ENCODE assay signal across 23 cellular contexts in the genomic region with DNA sequence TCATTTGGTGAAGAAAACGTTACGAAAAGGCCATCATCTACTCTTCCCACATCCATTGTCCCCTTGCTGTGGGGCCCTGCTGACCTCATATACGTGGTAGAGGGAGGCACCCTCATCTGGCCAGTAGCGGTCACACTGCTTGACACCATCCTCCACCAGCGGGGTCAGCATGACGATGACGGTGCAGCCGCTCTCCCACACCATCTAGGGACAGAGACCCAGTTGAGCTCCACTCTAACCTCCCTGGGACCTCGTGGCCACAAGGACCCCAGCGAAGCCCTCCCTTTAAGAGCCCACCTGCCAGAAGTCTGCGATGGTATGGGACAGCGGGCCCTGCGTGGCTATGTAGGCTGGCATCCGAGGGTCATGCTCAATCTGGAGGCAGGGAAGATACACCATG. TPM values are rescaled to one million over a fixed set of nuclear protein-coding genes. Genes with fewer than 3 reads are reported as not detected.
DNase-seq lines count a peak whose midpoint lies in the region; ATAC-seq, FAIRE-seq and TF ChIP-seq lines count a peak whose summit lies in the region.
"Had no signal": no experiment of that assay in that cellular context is flagged by ENCODE, and none has a peak within 500 bp of the region (broad histone marks: within the 10 kb centered on the region; RNA-seq: fewer than 3 reads in every experiment).

No MANE protein-coding gene starts in this region.

- no peaks in the 10 kb centered on the region for H3K9me3 Mint-ChIP-seq in neural progenitor cell

- no peak overlapping the region for H3K27ac ChIP-seq in DND-41 (ENCODE audit: low read length)
- no peak overlapping the region; the same call in 2 of the 3 replicates for H3K27ac ChIP-seq in K562 (ENCODE audit: extremely low read depth, low read depth, low read length)
- H3K27ac ChIP-seq in neural progenitor cell = no peak overlapping the region
- no peak overlapping the region for H3K27ac ChIP-seq in thyroid gland
- H3K27ac ChIP-seq: BLaER1, GM23248 had no signal

- peak; percentile 59 for DNase-seq in activated effector memory CD4-positive, alpha-beta T cell treated with anti-CD3 and anti-CD28 coated beads, Interleukin-2, amount 50 U/mL, for 16 hours
- DNase-seq in activated effector memory CD4-positive, alpha-beta T cell treated with Interleukin-2 at 50 U/mL for 16 hours = no peak
- peak; percentile 2 for DNase-seq in DND-41
- DNase-seq in K562 (ENCODE audit: extremely low read depth in 1 of 4, low spot score in 3 of 4) = peak; percentile 48 to 71 (median 60)
- peak; percentile 78 for DNase-seq in mesenteric fat pad (ENCODE audit: low spot score)
- no peak for DNase-seq in neural progenitor cell (ENCODE audit: low spot score)
- no peak for DNase-seq in thyroid gland
- no peak for DNase-seq in SK-N-DZ (ENCODE audit: low spot score)
- DNase-seq: Calu3; CD4-positive, alpha-beta memory T cell; EL; GM23248; KBM-7; NCI-H1105 treated with DMSO at 0.1 percent for 48 hours; NCI-H1694 treated with DMSO at 0.1 percent for 48 hours; NCI-H2227 treated with DMSO at 0.1 percent for 48 hours; NCI-H524; PC-3; SHP77 treated with DMSO at 0.1 percent for 48 hours had no signal

- ATAC-seq in DND-41 (ENCODE audit: insufficient read depth, low read depth) (no peak), K562 (peak; percentile 66)
- ATAC-seq: GM12878, PC-3 had no signal

- WGBS in K562 (ENCODE audit: insufficient coverage, low coverage, missing lambda C conversion rate) = 53% methylated on average over 11 of the region's 14 CpGs
- 87 to 91% methylated on average over 14 of the region's 14 CpGs for WGBS in thyroid gland, 2 donors

- BruUV-seq in K562 (replicated peaks; lab: Mats Ljungman, UMichigan) = no TSS peak

- no peaks in the 10 kb centered on the region for H3K9me1 ChIP-seq in K562 (ENCODE audit: control insufficient read depth, insufficient read depth, low read length)

- H4K20me1 ChIP-seq in DND-41 (ENCODE audit: insufficient read depth, low read length) = no peaks in the 10 kb centered on the region
- no peaks in the 10 kb centered on the region for H4K20me1 ChIP-seq in K562 (replicated peaks; ENCODE audit: control insufficient read depth, insufficient read depth, low read length)
- H4K20me1 ChIP-seq in neural progenitor cell (ENCODE audit: low read depth) = no peaks in the 10 kb centered on the region
- H4K20me1 ChIP-seq: BLaER1 had no signal

- no peak for TF ChIP-seq EP300 in K562 (IDR thresholded peaks at IDR 0.05; ENCODE audit: low read length)

- peaks cover 6% of the 10 kb centered on the region for H3F3A ChIP-seq in neural progenitor cell (ENCODE audit: low read depth)

- peaks cover 37% of the 10 kb centered on the region for H3K4me1 Mint-ChIP-seq in neural progenitor cell

- H3K79me2 ChIP-seq in DND-41 (ENCODE audit: insufficient read depth, low read length) (no peaks in the 10 kb centered on the region), K562 (ENCODE audit: control insufficient read depth, insufficient read depth, low read length) (no peaks in the 10 kb centered on the region), neural progenitor cell (ENCODE audit: low read depth) (no peaks in the 10 kb centered on the region)

- H3K27me3 Mint-ChIP-seq in neural progenitor cell (ENCODE audit: insufficient read depth, low read depth) = peaks cover 7% of the 10 kb centered on the region

- H3K27me3 ChIP-seq in DND-41 (ENCODE audit: insufficient read depth, low read length, poor library complexity) = peaks cover 29% of the 10 kb centered on the region
- peaks cover 8 to 18% of the 10 kb centered on the region in 2 experiments for H3K27me3 ChIP-seq in K562 (ENCODE audit: control insufficient read depth in 2 of 2, insufficient read depth in 2 of 2, low read length in 2 of 2)
- peaks cover 47% of the 10 kb centered on the region for H3K27me3 ChIP-seq in neural progenitor cell
- no peaks in the 10 kb centered on the region for H3K27me3 ChIP-seq in thyroid gland

- H3K4me3 ChIP-seq in DND-41 (ENCODE audit: low read depth in 1 of 2, low read length in 2 of 2) (no peak overlapping the region), K562 (no peak overlapping the region), neural progenitor cell (no peak overlapping the region), thyroid gland (replicated peaks in 1 of 3) (no peak overlapping the region)
- H3K4me3 ChIP-seq: BLaER1, GM12878, GM23248 had no signal

- peaks cover 18% of the 10 kb centered on the region for H3K4me1 ChIP-seq in DND-41 (ENCODE audit: insufficient read depth, low read length)
- H3K4me1 ChIP-seq in K562 (replicated peaks in 1 of 2; ENCODE audit: control insufficient read depth in 2 of 2, insufficient read depth in 2 of 2, low read length in 2 of 2) = peaks cover 22 to 44% of the 10 kb centered on the region in 2 experiments; a peak in 4 of 5 replicates
- peaks cover 25% of the 10 kb centered on the region for H3K4me1 ChIP-seq in neural progenitor cell
- H3K4me1 ChIP-seq in thyroid gland = peaks cover 4 to 10% of the 10 kb centered on the region in 2 donors

- in situ Hi-C loops in K562 (cut with MboI) = no loop called here

- FAIRE-seq in K562 (lab: Jason Lieb, UNC) = peak; percentile 94
- FAIRE-seq: A204.1, GM12878, GM19239 had no signal

- no peak overlapping the region for H3K4me3 Mint-ChIP-seq in neural progenitor cell

- no peak overlapping the region for H3K27ac Mint-ChIP-seq in neural progenitor cell

- TF ChIP-seq POLR2A in K562 (conservative IDR thresholded peaks at IDR 0.05) (no peak), thyroid gland (IDR thresholded peaks at IDR 0.05) (no peak)

- CTCF ChIA-PET in K562 (lab: Yijun Ruan, JAX; ENCODE audit: low intra/inter-chr PET ratio) = interaction anchor here (2.0 to 4.2 kb wide), 2 partner anchors 17 to 137 kb away, joined by 8 to 28 read pairs; a partner anchor contains a TSS

- H3K9me3 ChIP-seq in DND-41 (ENCODE audit: insufficient read depth, low read length, severe bottlenecking) (no peaks in the 10 kb centered on the region), K562 (replicated peaks; ENCODE audit: control insufficient read depth, insufficient read depth, low read depth, low read length) (no peaks in the 10 kb centered on the region), neural progenitor cell (ENCODE audit: low read depth) (no peaks in the 10 kb centered on the region), thyroid gland (no peaks in the 10 kb centered on the region)
- H3K9me3 ChIP-seq: BLaER1 had no signal

- no peak overlapping the region for H2AFZ ChIP-seq in DND-41 (ENCODE audit: low read depth, low read length)
- peak overlapping the region; percentile 94 for H2AFZ ChIP-seq in K562 (ENCODE audit: low read depth, low read length)
- H2AFZ ChIP-seq in neural progenitor cell (replicated peaks) = no peak overlapping the region
- H2AFZ ChIP-seq: GM23248 had no signal

- no peaks in the 10 kb centered on the region for H3K36me3 ChIP-seq in DND-41 (ENCODE audit: insufficient read depth, low read length)
- no peaks in the 10 kb centered on the region for H3K36me3 ChIP-seq in K562 (ENCODE audit: control insufficient read depth, insufficient read depth, low read length)
- H3K36me3 ChIP-seq in neural progenitor cell = no peaks in the 10 kb centered on the region
- no peaks in the 10 kb centered on the region for H3K36me3 ChIP-seq in thyroid gland
- H3K36me3 ChIP-seq: BLaER1 had no signal

- H3K4me2 ChIP-seq in DND-41 (ENCODE audit: insufficient read depth, low read length) (no peak overlapping the region), K562 (ENCODE audit: insufficient read depth, low read length) (peak overlapping the region; percentile 72; the same call in 1 of the 2 replicates), neural progenitor cell (no peak overlapping the region)

- peak in 1 of 2 experiments; percentile 25; a peak in 2 of 4 replicates for TF ChIP-seq RAD21 in K562 (CRISPR knock-in tag; conservative IDR thresholded peaks at IDR 0.05 in 1 of 2, IDR thresholded peaks at IDR 0.05 in 1 of 2)

- POLR2A ChIA-PET in K562 (lab: Yijun Ruan, JAX) = interaction anchor here (0.7 to 1.4 kb wide), 3 partner anchors 15 to 45 kb away, joined by 3 to 6 read pairs (median 3); no protein-coding TSS in a partner anchor

- no peak for TF ChIP-seq CTCF in DND-41 (IDR thresholded peaks at IDR 0.05; ENCODE audit: borderline replicate concordance, extremely low read depth, low read length, poor library complexity, severe bottlenecking)
- peak; percentile 13 to 50 (median 19); a peak in 4 of 6 replicates for TF ChIP-seq CTCF in K562 (IDR thresholded peaks at IDR 0.05 in 2 of 3, conservative IDR thresholded peaks at IDR 0.05 in 1 of 3; ENCODE audit: insufficient read depth in 2 of 3, low read depth in 1 of 3, low read length in 3 of 3)
- no peak for TF ChIP-seq CTCF in neural progenitor cell (IDR thresholded peaks at IDR 0.05)
- no peak for TF ChIP-seq CTCF in thyroid gland (IDR thresholded peaks at IDR 0.05)

- H3K36me3 Mint-ChIP-seq in neural progenitor cell = no peaks in the 10 kb centered on the region
- H3K36me3 Mint-ChIP-seq: CD4-positive, alpha-beta memory T cell had no signal

- intact Hi-C loops in K562 (cut with micrococcal nuclease) (loop anchor here (5.0 kb wide), 2 partner anchors 56 to 69 kb away; a partner anchor contains a TSS), thyroid gland (cut with DNase I) (loop anchor here (5.0 kb wide), 2 partner anchors 139 to 239 kb away; no protein-coding TSS in a partner anchor)

- H3K9ac ChIP-seq in DND-41 (ENCODE audit: low read depth, low read length) = no peak overlapping the region
- peak overlapping the region in 1 of 2 experiments; percentile 79; a peak in 3 of 4 replicates for H3K9ac ChIP-seq in K562 (ENCODE audit: insufficient read depth in 1 of 2, low read depth in 2 of 2, low read length in 2 of 2)
- H3K9ac ChIP-seq in neural progenitor cell = no peak overlapping the region
- H3K9ac ChIP-seq: BLaER1, GM23248 had no signal

RNA-seq across cellular contexts. Expression of a gene that starts 13.1 kb away (rescaled TPM):
- 7.3 and 20.4 TPM in 2 replicates for total RNA-seq in K562 (2011; cell fraction: chromatin; rRNA removed; ENCODE audit: low replicate concordance)
- 5.5 and 20.2 TPM in 2 replicates for total RNA-seq in K562 (2011; cell fraction: nucleolus; rRNA removed)
- total RNA-seq in K562 (2011; cell fraction: nucleoplasm; rRNA removed) = 6.1 and 11.5 TPM in 2 replicates
- total RNA-seq in K562 (2014; rRNA removed) (0.45 and 0.53 TPM in 2 replicates), K562 (2014; rRNA removed; fragmentation: Illumina TruSeq; extraction: Trizol) (0.03 and 0.25 TPM in 2 replicates), K562 (2015; rRNA removed; fragmentation: Illumina TruSeq; extraction: Trizol) (0.23 and 0.40 TPM in 2 replicates), K562 (2021) (0.67 and 0.71 TPM in 2 replicates), mesenteric fat pad (not detected), neural progenitor cell (ENCODE audit: low replicate concordance) (0.60 and 4.2 TPM in 2 replicates), thyroid gland (1 to 10 TPM in 3 of 4 donors, not detected in 1; 1.9 to 4.6 (median 4.4) TPM)
- polyA plus RNA-seq in K562 (2011; rRNA removed) (1.2 and 2.4 TPM in 2 replicates), K562 (2014; fragmentation: Illumina TruSeq; extraction: Trizol) (0.30 and 0.93 TPM in 2 replicates), K562 (2014; fragmentation: Nextera tagmentation; extraction: Ambion mirVana) (under 1 TPM in 1 of 2 experiments, not detected in 1; 0.15 TPM), K562 (2014; rRNA removed) (0.98 and 1.3 TPM in 2 replicates)
- 1.2 and 6.3 TPM in 2 replicates for polyA plus RNA-seq in K562 (2011; cell fraction: cytosol; rRNA removed)
- polyA plus RNA-seq in K562 (2011; cell fraction: nucleus; rRNA removed) = 3.5 and 11.2 TPM in 2 replicates
- polyA plus RNA-seq in K562 (2012) = 1.2 and 1.7 TPM in 2 replicates
- polyA minus RNA-seq in K562 (2011; rRNA and poly(A)+ RNA removed) = 0.90 and 1.6 TPM in 2 replicates
- 3.7 and 5.7 TPM in 2 replicates for polyA minus RNA-seq in K562 (2011; cell fraction: cytosol; rRNA and poly(A)+ RNA removed)
- polyA minus RNA-seq in K562 (2011; cell fraction: nucleus; rRNA and poly(A)+ RNA removed) = 0.67 and 3.2 TPM in 2 replicates
- polyA plus RNA-seq in SK-N-DZ (2014; cell fraction: cytosol; rRNA removed) = 21.3 and 24.8 TPM in 2 replicates
- polyA plus RNA-seq in SK-N-DZ (2014; cell fraction: nucleus; rRNA removed) = 43.6 and 81.2 TPM in 2 replicates
- total RNA-seq: Calu3; CD4-positive, alpha-beta memory T cell; GM12878 had no signal

RNA-seq across cellular contexts. Expression of a gene that starts 17.0 kb away (rescaled TPM):
- total RNA-seq in K562 (2011; cell fraction: chromatin; rRNA removed; ENCODE audit: low replicate concordance) = 11.1 and 15.9 TPM in 2 replicates
- total RNA-seq in K562 (2011; cell fraction: nucleolus; rRNA removed) = 9.1 and 10.3 TPM in 2 replicates
- 7.7 and 9.6 TPM in 2 replicates for total RNA-seq in K562 (2011; cell fraction: nucleoplasm; rRNA removed)
- total RNA-seq in K562 (2014; rRNA removed) (1.6 and 1.7 TPM in 2 replicates), K562 (2014; rRNA removed; fragmentation: Illumina TruSeq; extraction: Trizol) (0.99 and 1.1 TPM in 2 replicates), K562 (2015; rRNA removed; fragmentation: Illumina TruSeq; extraction: Trizol) (1.7 and 2.1 TPM in 2 replicates), K562 (2021) (2.5 and 2.8 TPM in 2 replicates), mesenteric fat pad (67.5 TPM), neural progenitor cell (ENCODE audit: low replicate concordance) (35.0 and 37.0 TPM in 2 replicates), thyroid gland (100 to 1,000 TPM in 3 of 4 donors, 10 to 100 TPM in 1; 79.0 to 127 (median 116) TPM)
- polyA plus RNA-seq in K562 (2011; rRNA removed) (2.6 and 8.2 TPM in 2 replicates), K562 (2014; fragmentation: Illumina TruSeq; extraction: Trizol) (1.8 and 2.2 TPM in 2 replicates), K562 (2014; fragmentation: Nextera tagmentation; extraction: Ambion mirVana) (under 1 TPM in 1 of 2 experiments, not detected in 1; 0.08 TPM), K562 (2014; rRNA removed) (3.0 and 3.9 TPM in 2 replicates)
- polyA plus RNA-seq in K562 (2011; cell fraction: cytosol; rRNA removed) = 3.7 and 7.3 TPM in 2 replicates
- 9.3 and 20.5 TPM in 2 replicates for polyA plus RNA-seq in K562 (2011; cell fraction: nucleus; rRNA removed)
- polyA plus RNA-seq in K562 (2012) = 5.0 and 8.5 TPM in 2 replicates
- polyA minus RNA-seq in K562 (2011; rRNA and poly(A)+ RNA removed) = 2.0 and 4.1 TPM in 2 replicates
- polyA minus RNA-seq in K562 (2011; cell fraction: cytosol; rRNA and poly(A)+ RNA removed) = 3.9 and 4.7 TPM in 2 replicates
- 3.4 and 10.0 TPM in 2 replicates for polyA minus RNA-seq in K562 (2011; cell fraction: nucleus; rRNA and poly(A)+ RNA removed)
- polyA plus RNA-seq in SK-N-DZ (2014; cell fraction: cytosol; rRNA removed) = 30.2 and 51.8 TPM in 2 replicates
- 68.1 and 77.5 TPM in 2 replicates for polyA plus RNA-seq in SK-N-DZ (2014; cell fraction: nucleus; rRNA removed)

RNA-seq across cellular contexts. Expression of a gene that starts 36.4 kb away (rescaled TPM):
- total RNA-seq in K562 (2011; cell fraction: chromatin; rRNA removed; ENCODE audit: low replicate concordance) = not detected in 2 replicates
- not detected in 2 replicates for total RNA-seq in K562 (2011; cell fraction: nucleolus; rRNA removed)
- total RNA-seq in K562 (2011; cell fraction: nucleoplasm; rRNA removed) = not detected in 2 replicates
- total RNA-seq in K562 (2014; rRNA removed) = not detected in 2 replicates
- not detected in 2 replicates for total RNA-seq in K562 (2014; rRNA removed; fragmentation: Illumina TruSeq; extraction: Trizol)
- total RNA-seq in K562 (2015; rRNA removed; fragmentation: Illumina TruSeq; extraction: Trizol) = not detected in 2 replicates
- total RNA-seq in K562 (2021) = not detected in 2 replicates
- polyA plus RNA-seq in K562 (2011; rRNA removed) = not detected in 2 replicates
- polyA plus RNA-seq in K562 (2011; cell fraction: cytosol; rRNA removed) = not detected in 2 replicates
- polyA plus RNA-seq in K562 (2011; cell fraction: nucleus; rRNA removed) = not detected in 2 replicates
- polyA plus RNA-seq in K562 (2012) = not detected in 2 replicates
- not detected in 2 replicates for polyA plus RNA-seq in K562 (2014; fragmentation: Illumina TruSeq; extraction: Trizol)
- not detected for polyA plus RNA-seq in K562 (2014; fragmentation: Nextera tagmentation; extraction: Ambion mirVana)
- not detected in 2 replicates for polyA plus RNA-seq in K562 (2014; rRNA removed)
- not detected in 2 replicates for polyA minus RNA-seq in K562 (2011; rRNA and poly(A)+ RNA removed)
- polyA minus RNA-seq in K562 (2011; cell fraction: cytosol; rRNA and poly(A)+ RNA removed) = not detected in 2 replicates
- not detected in 2 replicates for polyA minus RNA-seq in K562 (2011; cell fraction: nucleus; rRNA and poly(A)+ RNA removed)
- not detected for total RNA-seq in mesenteric fat pad
- total RNA-seq in neural progenitor cell (ENCODE audit: low replicate concordance) = not detected in 2 replicates
- total RNA-seq in thyroid gland = not detected
- not detected in 2 replicates for polyA plus RNA-seq in SK-N-DZ (2014; cell fraction: cytosol; rRNA removed)
- polyA plus RNA-seq in SK-N-DZ (2014; cell fraction: nucleus; rRNA removed) = not detected in 2 replicates
- total RNA-seq: Calu3; CD4-positive, alpha-beta memory T cell; GM12878; GM23248; PC-3 had no signal
- polyA plus RNA-seq: CD4-positive, alpha-beta memory T cell; GM12878; GM23248 had no signal

RNA-seq across cellular contexts. Expression of a gene that starts 42.4 kb away (rescaled TPM):
- total RNA-seq in K562 (2011; cell fraction: chromatin; rRNA removed; ENCODE audit: low replicate concordance) = 31.2 and 48.4 TPM in 2 replicates
- total RNA-seq in K562 (2011; cell fraction: nucleolus; rRNA removed) = 21.7 and 30.7 TPM in 2 replicates
- total RNA-seq in K562 (2011; cell fraction: nucleoplasm; rRNA removed) = 25.6 and 26.8 TPM in 2 replicates
- total RNA-seq in K562 (2014; rRNA removed) (32.8 and 47.0 TPM in 2 replicates), K562 (2014; rRNA removed; fragmentation: Illumina TruSeq; extraction: Trizol) (30.0 and 32.1 TPM in 2 replicates), K562 (2015; rRNA removed; fragmentation: Illumina TruSeq; extraction: Trizol) (25.1 and 26.9 TPM in 2 replicates), K562 (2021) (52.4 and 57.6 TPM in 2 replicates), mesenteric fat pad (21.7 TPM), neural progenitor cell (ENCODE audit: low replicate concordance) (0.56 TPM in 1 of 2 replicates, not detected in the other), thyroid gland (10 to 100 TPM; 21.0 to 72.4 (median 34.8) TPM)
- polyA plus RNA-seq in K562 (2011; rRNA removed) (48.6 and 71.9 TPM in 2 replicates), K562 (2014; fragmentation: Illumina TruSeq; extraction: Trizol) (126 and 174 TPM in 2 replicates), K562 (2014; fragmentation: Nextera tagmentation; extraction: Ambion mirVana) (10 to 100 TPM; 31.5 to 60.0 TPM), K562 (2014; rRNA removed) (42.4 and 48.9 TPM in 2 replicates)
- polyA plus RNA-seq in K562 (2011; cell fraction: cytosol; rRNA removed) = 91.8 and 167 TPM in 2 replicates
- polyA plus RNA-seq in K562 (2011; cell fraction: nucleus; rRNA removed) = 89.0 and 90.1 TPM in 2 replicates
- polyA plus RNA-seq in K562 (2012) = 60.3 and 69.5 TPM in 2 replicates
- polyA minus RNA-seq in K562 (2011; rRNA and poly(A)+ RNA removed) = 19.6 and 23.6 TPM in 2 replicates
- polyA minus RNA-seq in K562 (2011; cell fraction: cytosol; rRNA and poly(A)+ RNA removed) = 25.1 and 27.8 TPM in 2 replicates
- 12.7 and 18.3 TPM in 2 replicates for polyA minus RNA-seq in K562 (2011; cell fraction: nucleus; rRNA and poly(A)+ RNA removed)
- polyA plus RNA-seq in SK-N-DZ (2014; cell fraction: cytosol; rRNA removed) = 13.1 and 17.9 TPM in 2 replicates
- 9.7 and 19.0 TPM in 2 replicates for polyA plus RNA-seq in SK-N-DZ (2014; cell fraction: nucleus; rRNA removed)

RNA-seq across cellular contexts. Expression of a gene that starts 43.1 kb away (rescaled TPM):
- total RNA-seq in K562 (2011; cell fraction: chromatin; rRNA removed; ENCODE audit: low replicate concordance) = not detected in 2 replicates
- total RNA-seq in K562 (2011; cell fraction: nucleolus; rRNA removed) = not detected in 2 replicates
- not detected in 2 replicates for total RNA-seq in K562 (2011; cell fraction: nucleoplasm; rRNA removed)
- total RNA-seq in K562 (2014; rRNA removed) (not detected in 2 replicates), K562 (2014; rRNA removed; fragmentation: Illumina TruSeq; extraction: Trizol) (not detected in 2 replicates), K562 (2015; rRNA removed; fragmentation: Illumina TruSeq; extraction: Trizol) (not detected in 2 replicates), K562 (2021) (not detected in 2 replicates), mesenteric fat pad (not detected), neural progenitor cell (ENCODE audit: low replicate concordance) (not detected in 2 replicates), thyroid gland (not detected)
- polyA plus RNA-seq in K562 (2011; rRNA removed) (not detected in 2 replicates), K562 (2014; fragmentation: Illumina TruSeq; extraction: Trizol) (not detected in 2 replicates), K562 (2014; fragmentation: Nextera tagmentation; extraction: Ambion mirVana) (under 1 TPM in 1 of 2 experiments, not detected in 1; 0.04 TPM), K562 (2014; rRNA removed) (not detected in 2 replicates)
- not detected in 2 replicates for polyA plus RNA-seq in K562 (2011; cell fraction: cytosol; rRNA removed)
- polyA plus RNA-seq in K562 (2011; cell fraction: nucleus; rRNA removed) = not detected in 2 replicates
- 0.05 TPM in 1 of 2 replicates, not detected in the other for polyA plus RNA-seq in K562 (2012)
- not detected in 2 replicates for polyA minus RNA-seq in K562 (2011; rRNA and poly(A)+ RNA removed)
- polyA minus RNA-seq in K562 (2011; cell fraction: cytosol; rRNA and poly(A)+ RNA removed) = not detected in 2 replicates
- not detected in 2 replicates for polyA minus RNA-seq in K562 (2011; cell fraction: nucleus; rRNA and poly(A)+ RNA removed)
- polyA plus RNA-seq in SK-N-DZ (2014; cell fraction: cytosol; rRNA removed) = not detected in 2 replicates
- not detected in 2 replicates for polyA plus RNA-seq in SK-N-DZ (2014; cell fraction: nucleus; rRNA removed)
- total RNA-seq: Calu3; CD4-positive, alpha-beta memory T cell; GM12878; GM23248; PC-3 had no signal
- polyA plus RNA-seq: CD4-positive, alpha-beta memory T cell; GM23248 had no signal

Comparison
In these comparisons a context has a peak if more than half of its experiments do, and no peak if none do; other contexts are left out.
1. DNase-seq: peak in activated effector memory CD4-positive, alpha-beta T cell treated with anti-CD3 and anti-CD28 coated beads, Interleukin-2, amount 50 U/mL, for 16 hours (single experiment), DND-41 (single experiment), K562 (4 of 4) and mesenteric fat pad (single experiment); none in activated effector memory CD4-positive, alpha-beta T cell treated with Interleukin-2 at 50 U/mL for 16 hours (single experiment), neural progenitor cell (single experiment), thyroid gland (0 of 2) and SK-N-DZ (single experiment).
2. CTCF ChIP-seq: peak in K562 (3 of 3); none in DND-41 (single experiment), neural progenitor cell (single experiment) and thyroid gland (0 of 6).